21 cellular contexts compared by ENCODE assay signal in the genomic region with DNA sequence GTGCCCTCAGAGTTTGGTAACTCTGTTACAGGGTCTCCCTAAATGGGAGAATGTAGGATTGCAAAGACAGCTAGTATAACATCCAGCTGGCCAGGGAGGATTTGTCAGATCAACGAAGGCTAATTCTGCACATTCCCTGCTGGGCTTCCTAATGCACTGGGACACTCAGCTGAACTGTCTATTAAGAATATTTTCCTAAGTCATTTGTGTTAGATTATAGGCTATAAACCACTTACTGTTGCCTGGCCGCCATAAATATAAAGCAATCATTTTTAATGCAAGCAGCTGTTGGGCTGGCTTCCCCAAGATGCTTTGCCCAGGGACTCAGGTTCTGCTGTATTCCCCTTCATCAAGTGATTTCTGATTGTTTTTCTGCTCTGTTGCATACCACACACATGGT. TPM values are rescaled to one million over a fixed set of nuclear protein-coding genes. Genes with fewer than 3 reads are reported as not detected.
"Had no signal": no experiment of that assay in that cellular context is flagged by ENCODE, and none has a peak within 500 bp of the region (broad histone marks: within the 10 kb centered on the region; RNA-seq: fewer than 3 reads in every experiment).

No MANE protein-coding gene starts in this region.

- H3K36me3 ChIP-seq: ovary, suprapubic skin, thyroid gland had no signal

- H3K9me3 Mint-ChIP-seq: endodermal cell; immature natural killer cell; neural crest cell; stimulated activated effector memory CD8-positive, alpha-beta T cell treated with anti-CD3 and anti-CD28 coated beads, Interleukin-12 subunit alpha, Interleukin-12 subunit beta, amount 100 ng/mL, for 72 hours had no signal

- H3K27ac Mint-ChIP-seq: endodermal cell; immature natural killer cell; naive thymus-derived CD4-positive, alpha-beta T cell; stimulated activated effector memory CD8-positive, alpha-beta T cell treated with anti-CD3 and anti-CD28 coated beads, Interleukin-12 subunit alpha, Interleukin-12 subunit beta, amount 100 ng/mL, for 72 hours; type B pancreatic cell had no signal

- ATAC-seq: foreskin keratinocyte; left cardiac atrium; naive thymus-derived CD4-positive, alpha-beta T cell; stimulated activated effector memory CD8-positive, alpha-beta T cell treated with anti-CD3 and anti-CD28 coated beads, Interleukin-12 subunit alpha, Interleukin-12 subunit beta, amount 100 ng/mL, for 72 hours; stimulated activated naive CD8-positive, alpha-beta T cell treated with anti-CD3 and anti-CD28 coated beads, Interleukin-15, Interleukin-2, amounts not matched to agents 100 U/mL and 50 U/mL, for 24 hours had no signal

- H3K4me1 Mint-ChIP-seq: endodermal cell; immature natural killer cell; naive thymus-derived CD4-positive, alpha-beta T cell; neural crest cell had no signal

- H3K36me3 Mint-ChIP-seq: immature natural killer cell; stimulated activated effector memory CD8-positive, alpha-beta T cell treated with anti-CD3 and anti-CD28 coated beads, Interleukin-12 subunit alpha, Interleukin-12 subunit beta, amount 100 ng/mL, for 72 hours; type B pancreatic cell had no signal

- H3K4me3 ChIP-seq: coronary artery, ovary, suprapubic skin, thyroid gland had no signal

- H3K4me3 Mint-ChIP-seq: endodermal cell; immature natural killer cell; naive thymus-derived CD4-positive, alpha-beta T cell; neural crest cell; stimulated activated effector memory CD8-positive, alpha-beta T cell treated with anti-CD3 and anti-CD28 coated beads, Interleukin-12 subunit alpha, Interleukin-12 subunit beta, amount 100 ng/mL, for 72 hours; type B pancreatic cell had no signal

- H3K27ac ChIP-seq: coronary artery, foreskin keratinocyte, ovary, suprapubic skin, thyroid gland had no signal

- DNase-seq: effector CD4-positive, alpha-beta T cell; endodermal cell; erythroblast; foreskin keratinocyte; immature natural killer cell; kidney; left cardiac atrium; mammary epithelial cell; naive thymus-derived CD4-positive, alpha-beta T cell; ovary; right cardiac atrium; stimulated activated CD4-positive, alpha-beta T cell treated with anti-CD3 and anti-CD28 coated beads, Interleukin-4, amount 100 ng/mL, for 1 hour; stimulated activated CD8-positive, alpha-beta memory T cell treated with anti-CD3 and anti-CD28 coated beads, Interleukin-4, amount 100 ng/mL, for 48 hours; stimulated activated naive CD8-positive, alpha-beta T cell treated with anti-CD3 and anti-CD28 coated beads, Interleukin-15, Interleukin-2, amounts not matched to agents 100 U/mL and 50 U/mL, for 24 hours; thyroid gland had no signal

- H3K9me3 ChIP-seq: ovary, suprapubic skin, thyroid gland had no signal

- H3K27me3 ChIP-seq: foreskin keratinocyte, ovary, suprapubic skin, thyroid gland had no signal

RNA-seq across cellular contexts. Expression of a gene that starts 35.3 kb away (rescaled TPM):
- total RNA-seq: dermis microvascular lymphatic vessel endothelial cell had no signal
- polyA plus RNA-seq: naive thymus-derived CD4-positive, alpha-beta T cell had no signal
